Comparison of ENCODE assay signal across 10 cellular contexts in genomic region chr18:37294951-37295350, GRCh38.
A peak's percentile ranks its signal among the peaks of the same experiment; 100 is the strongest.
DNase-seq lines count a peak whose midpoint lies in the region; ATAC-seq, FAIRE-seq and TF ChIP-seq lines count a peak whose summit lies in the region.
"Had no signal": no experiment of that assay in that cellular context is flagged by ENCODE, and none has a peak within 500 bp of the region (broad histone marks: within the 10 kb centered on the region; RNA-seq: fewer than 3 reads in every experiment).

No MANE protein-coding gene starts in this region.

- FAIRE-seq in HepG2 (lab: Jason Lieb, UNC) = no peak

- H3K27me3 ChIP-seq in HepG2 (ENCODE audit: control insufficient read depth in 1 of 2, insufficient read depth in 2 of 2, low read length in 2 of 2) = no peaks in the 10 kb centered on the region
- no peaks in the 10 kb centered on the region for H3K27me3 ChIP-seq in right lobe of liver
- H3K27me3 ChIP-seq in thyroid gland = no peaks in the 10 kb centered on the region

- no peaks in the 10 kb centered on the region for H3K9me3 ChIP-seq in HepG2 (ENCODE audit: low read length)
- no peaks in the 10 kb centered on the region for H3K9me3 ChIP-seq in right lobe of liver
- H3K9me3 ChIP-seq in thyroid gland = no peaks in the 10 kb centered on the region

- CTCF ChIA-PET in HepG2 (lab: Yijun Ruan, JAX; ENCODE audit: low intra/inter-chr PET ratio, low total read pairs) = no interaction called here

- H3K4me3 ChIP-seq in HepG2 (replicated peaks in 1 of 3; ENCODE audit: insufficient read depth in 1 of 3, low read depth in 2 of 3, low read length in 3 of 3) (no peak overlapping the region), right lobe of liver (no peak overlapping the region), epithelial cell of esophagus (ENCODE audit: low read length) (no peak overlapping the region), thyroid gland (replicated peaks in 1 of 3) (no peak overlapping the region)

- no peak overlapping the region for H3K9ac ChIP-seq in HepG2 (ENCODE audit: insufficient read depth, low read depth, low read length)

- H4K20me1 ChIP-seq in HepG2 (ENCODE audit: insufficient read depth, low read length) = no peaks in the 10 kb centered on the region

- no peak for TF ChIP-seq POLR2A in HepG2 (IDR thresholded peaks at IDR 0.05; ENCODE audit: insufficient read depth in 1 of 2, low read depth in 2 of 2, low read length in 2 of 2)
- TF ChIP-seq POLR2A in right lobe of liver (IDR thresholded peaks at IDR 0.05) = no peak
- TF ChIP-seq POLR2A in thyroid gland (IDR thresholded peaks at IDR 0.05) = no peak

- H3K79me2 ChIP-seq in HepG2 (ENCODE audit: insufficient read depth, low read length) = no peaks in the 10 kb centered on the region

- TF ChIP-seq EP300 in HepG2 (IDR thresholded peaks at IDR 0.05; ENCODE audit: low read depth in 2 of 2, low read length in 2 of 2) = no peak
- no peak for TF ChIP-seq EP300 in HepG2 (CRISPR knock-in tag; IDR thresholded peaks at IDR 0.05; ENCODE audit: borderline replicate concordance)

- no peak overlapping the region for H3K27ac ChIP-seq in HepG2 (ENCODE audit: extremely low read length, insufficient read depth, low read length)
- H3K27ac ChIP-seq in right lobe of liver = no peak overlapping the region
- no peak overlapping the region for H3K27ac ChIP-seq in thyroid gland

- 20% methylated on average over 2 of the region's 4 CpGs for WGBS in HepG2 (ENCODE audit: low lambda C conversion rate)
- WGBS in right lobe of liver (ENCODE audit: insufficient coverage, low coverage, low lambda C conversion rate, missing lambda C conversion rate) = 31% methylated on average over 3 of the region's 4 CpGs
- WGBS in thyroid gland, 2 donors = 18 to 23% methylated on average over 4 of the region's 4 CpGs

- no TSS peak for BruUV-seq in HepG2 (replicated peaks; lab: Mats Ljungman, UMichigan)

- H3K4me2 ChIP-seq in HepG2 (ENCODE audit: low read depth, low read length) = no peak overlapping the region

- H3K36me3 ChIP-seq in HepG2 (replicated peaks in 1 of 2; ENCODE audit: control insufficient read depth in 1 of 2, insufficient read depth in 2 of 2, low read length in 2 of 2) (no peaks in the 10 kb centered on the region), right lobe of liver (no peaks in the 10 kb centered on the region), thyroid gland (no peaks in the 10 kb centered on the region)

- intact Hi-C loops in HepG2 (cut with micrococcal nuclease; ENCODE audit: unreplicated experiment) = no loop called here
- intact Hi-C loops in right lobe of liver (cut with DNase I) = no loop called here
- intact Hi-C loops in thyroid gland (cut with DNase I) = no loop called here

- TF ChIP-seq CTCF in HepG2 (CRISPR knock-in tag; IDR thresholded peaks at IDR 0.05) = peak; percentile 50
- TF ChIP-seq CTCF in right lobe of liver (IDR thresholded peaks at IDR 0.05) = no peak
- peak; percentile 29 for TF ChIP-seq CTCF in epithelial cell of esophagus (IDR thresholded peaks at IDR 0.05; ENCODE audit: insufficient read depth, low read depth, low read length, missing control alignments)
- TF ChIP-seq CTCF in thyroid gland (IDR thresholded peaks at IDR 0.05) = peak in 1 of 6 experiments; percentile 21

- ATAC-seq in HepG2 = peak; percentile 18; the same call in 1 of the 3 replicates
- no peak for ATAC-seq in right lobe of liver
- ATAC-seq in GM19324 (IDR thresholded peaks at IDR 0.05; ENCODE audit: low FRiP score, unreplicated experiment) = no peak
- ATAC-seq in HG03175 (IDR thresholded peaks at IDR 0.05; ENCODE audit: unreplicated experiment) = no peak

- DNase-seq in HepG2 (ENCODE audit: low spot score) (peak; percentile 15), right lobe of liver (no peak), NCI-H1694 (lab: John Stamatoyannopoulos, UW) (peak; percentile 39), epithelial cell of esophagus (ENCODE audit: low read depth) (peak; percentile 20), thyroid gland (peak; percentile 31), putamen (ENCODE audit: low spot score) (no peak)
- DNase-seq: activated CD4-positive, alpha-beta T cell treated with anti-CD3 and anti-CD28 coated beads for 4 hours; NCI-H2081 treated with DMSO at 0.1 percent for 48 hours had no signal

- H2AFZ ChIP-seq in HepG2 (ENCODE audit: low read length) = no peak overlapping the region

- H3K4me1 ChIP-seq in HepG2 (ENCODE audit: insufficient read depth, low read length) = peaks cover 21% of the 10 kb centered on the region
- peaks cover 0 to 6% (median 2%) of the 10 kb centered on the region in 4 donors for H3K4me1 ChIP-seq in right lobe of liver
- H3K4me1 ChIP-seq in thyroid gland = peaks cover 11 to 14% of the 10 kb centered on the region in 2 donors

- POLR2A ChIA-PET in HepG2 (lab: Yijun Ruan, JAX) = no interaction called here

- 0 out of 2 replicates have a peak, but pooled peaks have one; percentile 15 for TF ChIP-seq RAD21 in HepG2 (CRISPR knock-in tag; IDR thresholded peaks at IDR 0.05)

- in situ Hi-C loops in HepG2 (cut with HindIII; ENCODE audit: extremely low pct_ligation_motif_present, low pct_unique_long_range_greater_than_20kb) = no loop called here

TF ChIP-seq in HepG2, 621 proteins besides CTCF, POLR2A, EP300 and RAD21:
- TF ChIP-seq ZNF276 (CRISPR knock-in tag; IDR thresholded peaks at IDR 0.05; ENCODE audit: low read depth) (no peak), STAG1 (CRISPR knock-in tag; IDR thresholded peaks at IDR 0.05) (peak; percentile 9; the same call in 1 of the 2 replicates), USF2 (IDR thresholded peaks at IDR 0.05; ENCODE audit: low read depth, low read length) (no peak), USF2 (CRISPR knock-in tag; IDR thresholded peaks at IDR 0.05; ENCODE audit: borderline replicate concordance) (no peak), ZNF230 (CRISPR knock-in tag; IDR thresholded peaks at IDR 0.05) (no peak)

Comparison
In these comparisons a context has a peak if more than half of its experiments do, and no peak if none do; other contexts are left out.
1. DNase-seq: peak in HepG2 (single experiment), NCI-H1694 (single experiment), epithelial cell of esophagus (single experiment) and thyroid gland (2 of 2); none in right lobe of liver (0 of 3) and putamen (single experiment).
2. CTCF ChIP-seq: peak in HepG2 (single experiment) and epithelial cell of esophagus (single experiment); none in right lobe of liver (0 of 4).